Comparison of ENCODE assay signal across 16 cellular contexts in genomic region chr2:182144780-182145170, GRCh38.
A peak's percentile ranks its signal among the peaks of the same experiment; 100 is the strongest.
DNase-seq lines count a peak whose midpoint lies in the region; ATAC-seq, FAIRE-seq and TF ChIP-seq lines count a peak whose summit lies in the region.
"Had no signal": no experiment of that assay in that cellular context is flagged by ENCODE, and none has a peak within 500 bp of the region (broad histone marks: within the 10 kb centered on the region; RNA-seq: fewer than 3 reads in every experiment).

No MANE protein-coding gene starts in this region.

- CTCF ChIA-PET in A673 (lab: Charles Lee), result interaction anchor here (0.7 kb wide), 1 partner anchor 41 kb away, joined by 3 read pairs; no protein-coding TSS in a partner anchor
- CTCF ChIA-PET in H1 (lab: Charles Lee; ENCODE audit: partially characterized antibody), result interaction anchor here (0.9 to 2.9 kb wide), 5 partner anchors 8 to 504 kb away, joined by 3 to 9 read pairs (median 3); no protein-coding TSS in a partner anchor

- no peak for TF ChIP-seq POLR2A in H1 (IDR thresholded peaks at IDR 0.05; ENCODE audit: control extremely low read depth in 1 of 2, low read depth in 2 of 2, low read length in 2 of 2)

- peak; percentile 23 for ATAC-seq in left lung

- no peaks in the 10 kb centered on the region for H3K23me2 ChIP-seq in H1 (ENCODE audit: low read depth, low read length)

- POLR2A ChIA-PET in A673 (lab: Charles Lee; ENCODE audit: low non-redundant PET) (no interaction called here), H1 (lab: Charles Lee; ENCODE audit: partially characterized antibody) (interaction anchor here (0.5 to 1.0 kb wide), 2 partner anchors 13 to 41 kb away, joined by 3 to 4 read pairs; no protein-coding TSS in a partner anchor)

- no peak overlapping the region for H2BK20ac ChIP-seq in H1 (ENCODE audit: low read length)

- H3K4me1 ChIP-seq in A673 (ENCODE audit: insufficient read depth, low read length, poor library complexity, severe bottlenecking), result peaks cover 6% of the 10 kb centered on the region
- peaks cover 0 to 7% (median 1%) of the 10 kb centered on the region in 4 experiments; a peak in 2 of 7 replicates for H3K4me1 ChIP-seq in H1 (replicated peaks in 1 of 4; ENCODE audit: control insufficient read depth in 3 of 4, insufficient read depth in 4 of 4, low read length in 3 of 4)
- H3K4me1 ChIP-seq in left lung, result no peaks in the 10 kb centered on the region
- H3K4me1 ChIP-seq: vagina had no signal

- BruUV-seq in A673 (replicated peaks; lab: Mats Ljungman, UMichigan), result no TSS peak

- H3K18ac ChIP-seq in H1 (ENCODE audit: extremely low read depth, low read length), result no peak overlapping the region

- H3K36me3 ChIP-seq in A673 (ENCODE audit: insufficient read depth, low read length, poor library complexity, severe bottlenecking) (no peaks in the 10 kb centered on the region), H1 (ENCODE audit: control insufficient read depth in 2 of 4, insufficient read depth in 4 of 4, low read length in 3 of 4) (no peaks in the 10 kb centered on the region), left lung (no peaks in the 10 kb centered on the region)
- H3K36me3 ChIP-seq: vagina had no signal

- H3K9ac ChIP-seq in H1 (replicated peaks in 1 of 4; ENCODE audit: extremely low read depth in 1 of 4, low read depth in 3 of 4, low read length in 3 of 4), result no peak overlapping the region

- H2AFZ ChIP-seq in H1 (ENCODE audit: low read length), result peak overlapping the region; percentile 78

- H3K27me3 ChIP-seq in A673 (replicated peaks; ENCODE audit: insufficient read depth, low read depth, low read length, poor library complexity) (no peaks in the 10 kb centered on the region), H1 (replicated peaks in 1 of 4; ENCODE audit: control insufficient read depth in 3 of 4, extremely low read depth in 1 of 4, insufficient read depth in 3 of 4, low read length in 3 of 4) (no peaks in the 10 kb centered on the region), left lung (no peaks in the 10 kb centered on the region)
- H3K27me3 ChIP-seq: vagina had no signal

- no peak for TF ChIP-seq RAD21 in H1 (IDR thresholded peaks at IDR 0.05 in 1 of 2, conservative IDR thresholded peaks at IDR 0.05 in 1 of 2; ENCODE audit: low read depth in 2 of 2, low read length in 2 of 2)

- no peak overlapping the region for H2BK5ac ChIP-seq in H1 (ENCODE audit: low read depth, low read length)

- H3K79me2 ChIP-seq in H1 (ENCODE audit: control insufficient read depth in 1 of 2, insufficient read depth in 2 of 2, low read length in 2 of 2), result no peaks in the 10 kb centered on the region

- H3K79me1 ChIP-seq in H1 (ENCODE audit: low read depth, low read length), result no peaks in the 10 kb centered on the region

- no peak overlapping the region for H3K4ac ChIP-seq in H1 (replicated peaks; ENCODE audit: insufficient read length, low read depth, low read length)

- H2BK15ac ChIP-seq in H1 (ENCODE audit: low read length), result no peak overlapping the region

- H2AK5ac ChIP-seq in H1 (ENCODE audit: low read depth, low read length), result no peak overlapping the region

- no peak overlapping the region for H4K8ac ChIP-seq in H1 (ENCODE audit: extremely low read depth, insufficient read depth, low read length)

- intact Hi-C loops in A673 (cut with micrococcal nuclease; ENCODE audit: unreplicated experiment), result no loop called here
- intact Hi-C loops in left lung (cut with DNase I), result no loop called here

- WGBS in H1 (ENCODE audit: extremely low coverage in 1 of 2, insufficient coverage in 1 of 2, insufficient read length in 1 of 2, insufficient replicate concordance in 2 of 2, low coverage in 1 of 2, low lambda C conversion rate in 2 of 2, missing lambda C conversion rate in 1 of 2), 2 experiments, result 93% methylated on average over 1 of the region's 1 CpG; no CpG with 5 or more reads in 1 of the 2 experiments

- no peak overlapping the region for H3K14ac ChIP-seq in H1 (ENCODE audit: insufficient read length)

- no peak overlapping the region for H4K91ac ChIP-seq in H1 (replicated peaks; ENCODE audit: insufficient read length, low read length)

- H3K56ac ChIP-seq in H1 (replicated peaks; ENCODE audit: insufficient read length, low read depth, low read length), result no peak overlapping the region

- H4K20me1 ChIP-seq in H1 (replicated peaks in 1 of 2; ENCODE audit: control insufficient read depth in 1 of 2, insufficient read depth in 2 of 2, low read length in 2 of 2), result no peaks in the 10 kb centered on the region

- no peak for TF ChIP-seq EP300 in H1 (IDR thresholded peaks at IDR 0.05; ENCODE audit: borderline replicate concordance in 1 of 2, low read depth in 2 of 2, low read length in 2 of 2)

- H4K5ac ChIP-seq in H1 (ENCODE audit: insufficient read length, low read depth, low read length), result no peak overlapping the region

- no peak for FAIRE-seq in H1 (lab: Jason Lieb, UNC)

- H3K27ac ChIP-seq in A673 (ENCODE audit: low read depth, low read length, poor library complexity, severe bottlenecking) (no peak overlapping the region), H1 (ENCODE audit: low read depth, low read length) (no peak overlapping the region), left lung (no peak overlapping the region)
- H3K27ac ChIP-seq: vagina had no signal

- no peak overlapping the region for H2BK12ac ChIP-seq in H1 (ENCODE audit: low read depth, low read length)

- no peak overlapping the region for H3K4me3 ChIP-seq in A673 (ENCODE audit: low read depth, low read length, poor library complexity, severe bottlenecking)
- H3K4me3 ChIP-seq in H1 (ENCODE audit: extremely low read depth in 1 of 4, insufficient read depth in 2 of 4, low read depth in 3 of 4, low read length in 4 of 4), result no peak overlapping the region
- no peak overlapping the region for H3K4me3 ChIP-seq in left lung
- H3K4me3 ChIP-seq: vagina had no signal

- no peak overlapping the region for H2BK120ac ChIP-seq in H1 (replicated peaks; ENCODE audit: low read depth, low read length)

- no peak overlapping the region for H3K23ac ChIP-seq in H1 (ENCODE audit: insufficient read length)

- TF ChIP-seq CTCF in A673 (conservative IDR thresholded peaks at IDR 0.05; ENCODE audit: low read depth, low read length), result no peak
- TF ChIP-seq CTCF in H1 (IDR thresholded peaks at IDR 0.05; ENCODE audit: control extremely low read depth in 1 of 3, insufficient read depth in 1 of 3, low read depth in 1 of 3, low read length in 3 of 3), result no peak
- TF ChIP-seq CTCF in left lung (IDR thresholded peaks at IDR 0.05), result no peak

- DNase-seq in A673 (ENCODE audit: low spot score) (peak; percentile 21), NCI-H226 (peak; percentile 16), H1 (ENCODE audit: low read depth in 1 of 2, low spot score in 2 of 2) (no peak), left lung (no peak), SHP77 (lab: John Stamatoyannopoulos, UW) (no peak), 8988T (no peak), NCI-H187 (lab: John Stamatoyannopoulos, UW) (no peak), T-helper 2 cell (no peak)
- DNase-seq: activated CD4-positive, alpha-beta memory T cell treated with anti-CD3 and anti-CD28 coated beads, Interleukin-2, amount 10 ng/mL, durations not matched to agents 7 days and 5 days; activated naive CD4-positive, alpha-beta T cell treated with Interleukin-2 at 50 U/mL for 16 hours; DMS53; foreskin melanocyte; H7; NCI-H2081 treated with DMSO at 0.1 percent for 48 hours; T-helper 9 cell had no signal

- H3K9me3 ChIP-seq in A673 (ENCODE audit: low read depth, low read length, poor library complexity, severe bottlenecking) (no peaks in the 10 kb centered on the region), H1 (ENCODE audit: insufficient read depth in 2 of 2, low read depth in 1 of 2, low read length in 1 of 2) (no peaks in the 10 kb centered on the region), left lung (no peaks in the 10 kb centered on the region)
- H3K9me3 ChIP-seq: vagina had no signal

- H3K4me2 ChIP-seq in H1 (ENCODE audit: insufficient read depth in 1 of 2, low read depth in 2 of 2, low read length in 2 of 2), result no peak overlapping the region

TF ChIP-seq in H1, 55 proteins besides CTCF, POLR2A, EP300 and RAD21 (continues in another document):
- no peak for TF ChIP-seq MAFK (IDR thresholded peaks at IDR 0.05; ENCODE audit: low read depth, low read length)
- TF ChIP-seq KDM1A (IDR thresholded peaks at IDR 0.05; ENCODE audit: borderline replicate concordance, low read length), result no peak
- no peak for TF ChIP-seq RBBP5 (IDR thresholded peaks at IDR 0.05; ENCODE audit: borderline replicate concordance, low read depth, low read length)
- TF ChIP-seq BACH1 (IDR thresholded peaks at IDR 0.05; ENCODE audit: low read length), result no peak
- no peak for TF ChIP-seq PHF8 (conservative IDR thresholded peaks at IDR 0.05; ENCODE audit: low read depth, low read length)
- TF ChIP-seq POU5F1 (IDR thresholded peaks at IDR 0.05; ENCODE audit: low read depth, low read length), result no peak
- TF ChIP-seq RXRA (IDR thresholded peaks at IDR 0.05; ENCODE audit: insufficient read depth, low read depth, low read length), result no peak
- no peak for TF ChIP-seq CEBPB (IDR thresholded peaks at IDR 0.05; ENCODE audit: low read depth, low read length)
- TF ChIP-seq ATF2 (IDR thresholded peaks at IDR 0.05; ENCODE audit: low read length), result no peak
- TF ChIP-seq SIN3A (conservative IDR thresholded peaks at IDR 0.05 in 1 of 2, IDR thresholded peaks at IDR 0.05 in 1 of 2; ENCODE audit: low read depth in 1 of 2, low read length in 2 of 2), result no peak
- no peak for TF ChIP-seq RFX5 (IDR thresholded peaks at IDR 0.05; ENCODE audit: borderline replicate concordance, low read depth, low read length)
- TF ChIP-seq CBX8 (IDR thresholded peaks at IDR 0.05; ENCODE audit: borderline replicate concordance, low read depth, low read length), result no peak
- no peak for TF ChIP-seq CBX5 (IDR thresholded peaks at IDR 0.05; ENCODE audit: low read depth, low read length)
- TF ChIP-seq NRF1 (IDR thresholded peaks at IDR 0.05; ENCODE audit: low read depth, low read length), result no peak
- TF ChIP-seq ATF3 (IDR thresholded peaks at IDR 0.05; ENCODE audit: insufficient read depth, low read depth, low read length), result no peak

Comparison
In these comparisons a context has a peak if more than half of its experiments do, and no peak if none do; other contexts are left out.
1. DNase-seq: peak in A673 (single experiment) and NCI-H226 (single experiment); none in H1 (0 of 2), left lung (0 of 2), SHP77 (0 of 2), 8988T (single experiment), NCI-H187 (0 of 2) and T-helper 2 cell (0 of 5).